ENCODE assay signal across 17 cellular contexts in genomic region chr5:32165597-32165996, GRCh38. TPM values are rescaled to one million over a fixed set of nuclear protein-coding genes. Genes with fewer than 3 reads are reported as not detected.
DNase-seq lines count a peak whose midpoint lies in the region; ATAC-seq and TF ChIP-seq lines count a peak whose summit lies in the region.
"Had no signal": no experiment of that assay in that cellular context is flagged by ENCODE, and none has a peak within 500 bp of the region (broad histone marks: within the 10 kb centered on the region; RNA-seq: fewer than 3 reads in every experiment).

No MANE protein-coding gene starts in this region.

- H3K9me3 Mint-ChIP-seq in activated CD8-positive, alpha-beta T cell treated with anti-CD3 and anti-CD28 coated beads for 36 hours = no peaks in the 10 kb centered on the region
- no peaks in the 10 kb centered on the region for H3K9me3 Mint-ChIP-seq in activated CD8-positive, alpha-beta T cell treated with anti-CD3 and anti-CD28 coated beads, Interleukin-2, amount 10 ng/mL, durations not matched to agents 7 days and 5 days (ENCODE audit: insufficient read depth)
- H3K9me3 Mint-ChIP-seq in effector memory CD8-positive, alpha-beta T cell = no peaks in the 10 kb centered on the region
- H3K9me3 Mint-ChIP-seq: T-cell had no signal

- no peaks in the 10 kb centered on the region for H3K27me3 ChIP-seq in muscle layer of duodenum (ENCODE audit: low read depth, low read length)
- H3K27me3 ChIP-seq in upper lobe of right lung = no peaks in the 10 kb centered on the region

- peak overlapping the region; percentile 62 for H3K27ac ChIP-seq in muscle layer of duodenum (ENCODE audit: low read length)
- H3K27ac ChIP-seq in upper lobe of right lung = peak overlapping the region; percentile 20
- H3K27ac ChIP-seq: C4-2B had no signal

- CTCF ChIA-PET in activated CD8-positive, alpha-beta T cell treated with anti-CD3 and anti-CD28 coated beads for 36 hours (lab: Charles Lee) = no interaction called here
- CTCF ChIA-PET in activated CD8-positive, alpha-beta T cell treated with anti-CD3 and anti-CD28 coated beads, Interleukin-2, amount 10 ng/mL, durations not matched to agents 7 days and 5 days (lab: Charles Lee) = interaction anchor here (1.0 to 1.5 kb wide), 2 partner anchors 9 to 164 kb away, joined by 3 read pairs; no protein-coding TSS in a partner anchor

- peaks cover 60% of the 10 kb centered on the region for H3K36me3 Mint-ChIP-seq in activated CD8-positive, alpha-beta T cell treated with anti-CD3 and anti-CD28 coated beads for 36 hours (ENCODE audit: low read depth)
- peaks cover 59% of the 10 kb centered on the region for H3K36me3 Mint-ChIP-seq in activated CD8-positive, alpha-beta T cell treated with anti-CD3 and anti-CD28 coated beads, Interleukin-2, amount 10 ng/mL, durations not matched to agents 7 days and 5 days (ENCODE audit: low read depth)
- peaks cover 60% of the 10 kb centered on the region for H3K36me3 Mint-ChIP-seq in effector memory CD8-positive, alpha-beta T cell (ENCODE audit: insufficient read depth)

- peaks cover 11 to 36% of the 10 kb centered on the region in 2 donors for H3K4me1 ChIP-seq in muscle layer of duodenum (ENCODE audit: control insufficient read depth in 1 of 2, insufficient read depth in 2 of 2, low read length in 2 of 2)
- peaks cover 46% of the 10 kb centered on the region for H3K4me1 ChIP-seq in upper lobe of right lung

- DNase-seq in activated CD8-positive, alpha-beta T cell treated with anti-CD3 and anti-CD28 coated beads for 36 hours = no peak
- no peak for DNase-seq in activated CD8-positive, alpha-beta T cell treated with anti-CD3 and anti-CD28 coated beads, Interleukin-2, amount 10 ng/mL, durations not matched to agents 7 days and 5 days
- DNase-seq in effector memory CD8-positive, alpha-beta T cell = no peak
- no peak for DNase-seq in upper lobe of right lung
- DNase-seq in NCI-H146 (lab: John Stamatoyannopoulos, UW) = no peak
- DNase-seq: activated CD4-positive, CD25-positive, alpha-beta regulatory T cell; activated gamma-delta T cell; KBM-7; NCI-H1417; NCI-H2227 treated with DMSO at 0.1 percent for 48 hours; RPMI8226; T-cell had no signal

- no peak for ATAC-seq in activated CD8-positive, alpha-beta T cell treated with anti-CD3 and anti-CD28 coated beads for 36 hours
- ATAC-seq in activated CD8-positive, alpha-beta T cell treated with anti-CD3 and anti-CD28 coated beads, Interleukin-2, amount 10 ng/mL, durations not matched to agents 7 days and 5 days = no peak
- no peak for ATAC-seq in effector memory CD8-positive, alpha-beta T cell (replicated peaks)
- ATAC-seq in upper lobe of right lung (no peak), HG03571 (IDR thresholded peaks at IDR 0.05; ENCODE audit: unreplicated experiment) (no peak), GM19395 (IDR thresholded peaks at IDR 0.05; ENCODE audit: unreplicated experiment) (no peak)
- ATAC-seq: sciatic nerve, T-cell had no signal

- no peaks in the 10 kb centered on the region for H3K27me3 Mint-ChIP-seq in activated CD8-positive, alpha-beta T cell treated with anti-CD3 and anti-CD28 coated beads for 36 hours
- H3K27me3 Mint-ChIP-seq in activated CD8-positive, alpha-beta T cell treated with anti-CD3 and anti-CD28 coated beads, Interleukin-2, amount 10 ng/mL, durations not matched to agents 7 days and 5 days (ENCODE audit: low read depth) = no peaks in the 10 kb centered on the region
- H3K27me3 Mint-ChIP-seq in effector memory CD8-positive, alpha-beta T cell = no peaks in the 10 kb centered on the region
- H3K27me3 Mint-ChIP-seq: T-cell had no signal

- POLR2A ChIA-PET in activated CD8-positive, alpha-beta T cell treated with anti-CD3 and anti-CD28 coated beads for 36 hours (lab: Charles Lee) = interaction anchor here (1.0 to 1.6 kb wide), 3 partner anchors 8 to 13 kb away, joined by 3 to 5 read pairs (median 4); partner anchors contain the start of gene GOLPH3
- POLR2A ChIA-PET in activated CD8-positive, alpha-beta T cell treated with anti-CD3 and anti-CD28 coated beads, Interleukin-2, amount 10 ng/mL, durations not matched to agents 7 days and 5 days (lab: Charles Lee) = interaction anchor here (0.6 to 2.5 kb wide), 4 partner anchors 8 to 156 kb away, joined by 3 to 7 read pairs (median 4); partner anchors contain the start of gene GOLPH3

- H3K9me3 ChIP-seq in muscle layer of duodenum (ENCODE audit: control insufficient read depth in 1 of 2, low read length in 2 of 2) (no peaks in the 10 kb centered on the region), upper lobe of right lung (no peaks in the 10 kb centered on the region)

- H3K36me3 ChIP-seq in muscle layer of duodenum (ENCODE audit: control insufficient read depth in 1 of 2, insufficient read depth in 2 of 2, low read length in 2 of 2) (peaks cover 4 to 10% of the 10 kb centered on the region in 2 donors), upper lobe of right lung (peaks cover 43% of the 10 kb centered on the region)

- no peak for TF ChIP-seq CTCF in activated CD8-positive, alpha-beta T cell treated with anti-CD3 and anti-CD28 coated beads for 36 hours (IDR thresholded peaks at IDR 0.05)
- TF ChIP-seq CTCF in upper lobe of right lung (IDR thresholded peaks at IDR 0.05) = no peak

- intact Hi-C loops in activated CD8-positive, alpha-beta T cell treated with anti-CD3 and anti-CD28 coated beads for 36 hours (cut with micrococcal nuclease) = no loop called here
- intact Hi-C loops in upper lobe of right lung (cut with DNase I) = no loop called here

- H3K27ac Mint-ChIP-seq in activated CD8-positive, alpha-beta T cell treated with anti-CD3 and anti-CD28 coated beads for 36 hours = peak overlapping the region; percentile 38
- H3K27ac Mint-ChIP-seq in activated CD8-positive, alpha-beta T cell treated with anti-CD3 and anti-CD28 coated beads, Interleukin-2, amount 10 ng/mL, durations not matched to agents 7 days and 5 days = no peak overlapping the region
- H3K27ac Mint-ChIP-seq in effector memory CD8-positive, alpha-beta T cell = peak overlapping the region; percentile 35
- H3K27ac Mint-ChIP-seq: T-cell had no signal

- H3K4me1 Mint-ChIP-seq in activated CD8-positive, alpha-beta T cell treated with anti-CD3 and anti-CD28 coated beads for 36 hours (ENCODE audit: low read depth) = peaks cover 50% of the 10 kb centered on the region
- H3K4me1 Mint-ChIP-seq in activated CD8-positive, alpha-beta T cell treated with anti-CD3 and anti-CD28 coated beads, Interleukin-2, amount 10 ng/mL, durations not matched to agents 7 days and 5 days (ENCODE audit: low read depth) = peaks cover 30% of the 10 kb centered on the region
- peaks cover 32 to 44% of the 10 kb centered on the region in 2 donors for H3K4me1 Mint-ChIP-seq in effector memory CD8-positive, alpha-beta T cell (ENCODE audit: low read depth in 2 of 2)

- H3K4me3 Mint-ChIP-seq in activated CD8-positive, alpha-beta T cell treated with anti-CD3 and anti-CD28 coated beads for 36 hours = no peak overlapping the region
- H3K4me3 Mint-ChIP-seq in activated CD8-positive, alpha-beta T cell treated with anti-CD3 and anti-CD28 coated beads, Interleukin-2, amount 10 ng/mL, durations not matched to agents 7 days and 5 days = no peak overlapping the region
- peak overlapping the region in 1 of 2 donors; percentile 50 for H3K4me3 Mint-ChIP-seq in effector memory CD8-positive, alpha-beta T cell
- H3K4me3 Mint-ChIP-seq: T-cell had no signal

- no peak overlapping the region for H3K4me3 ChIP-seq in muscle layer of duodenum (ENCODE audit: low read depth in 1 of 2, low read length in 2 of 2)
- no peak overlapping the region for H3K4me3 ChIP-seq in upper lobe of right lung

RNA-seq across cellular contexts. Expression of gene GOLPH3, which starts 8.5 kb away (rescaled TPM):
- 10 to 100 TPM; 53.2 to 56.7 TPM for total RNA-seq in activated CD8-positive, alpha-beta T cell treated with anti-CD3 and anti-CD28 coated beads for 36 hours
- total RNA-seq in activated CD8-positive, alpha-beta T cell treated with anti-CD3 and anti-CD28 coated beads, Interleukin-2, amount 10 ng/mL, durations not matched to agents 7 days and 5 days = 10 to 100 TPM; 70.7 to 73.7 TPM
- 112 TPM for total RNA-seq in upper lobe of right lung
